ENCODE assay signal across 8 cellular contexts in the genomic region with DNA sequence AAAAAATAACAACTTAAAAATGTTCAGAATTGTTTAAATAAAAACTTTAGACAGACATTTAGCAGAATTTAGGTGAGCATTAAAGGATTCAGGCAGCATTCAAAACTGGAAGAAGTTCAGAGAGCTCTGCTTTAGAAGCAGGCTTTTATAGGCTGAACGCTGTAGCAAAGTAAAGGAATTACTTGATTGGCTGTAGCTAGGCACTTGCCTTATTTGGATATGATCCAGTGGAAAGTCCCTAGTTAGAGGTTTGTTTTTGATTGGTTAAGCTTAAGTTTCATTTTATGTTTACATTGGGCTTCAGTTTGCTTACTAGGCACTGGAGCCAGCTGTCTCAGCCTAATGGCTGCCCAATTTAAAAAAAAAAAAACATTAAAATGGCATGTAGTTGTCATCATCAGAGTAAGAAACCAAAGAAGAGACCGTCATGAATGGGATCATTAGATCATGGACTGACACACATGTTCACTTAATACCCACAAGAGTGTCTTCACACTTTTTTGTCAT.
DNase-seq lines count a peak whose midpoint lies in the region; ATAC-seq, FAIRE-seq and TF ChIP-seq lines count a peak whose summit lies in the region.

No MANE protein-coding gene starts in this region.

- FAIRE-seq in GM19239 (lab: Jason Lieb, UNC) = peak; percentile 83

- peak overlapping the region; percentile 91 for H3K27ac Mint-ChIP-seq in activated CD4-positive, alpha-beta memory T cell treated with anti-CD3 and anti-CD28 coated beads, Interleukin-2, amount 10 ng/mL, durations not matched to agents 7 days and 5 days

- H3K4me3 Mint-ChIP-seq in activated CD4-positive, alpha-beta memory T cell treated with anti-CD3 and anti-CD28 coated beads, Interleukin-2, amount 10 ng/mL, durations not matched to agents 7 days and 5 days = peak overlapping the region; percentile 52

- H3K4me1 Mint-ChIP-seq in activated CD4-positive, alpha-beta memory T cell treated with anti-CD3 and anti-CD28 coated beads, Interleukin-2, amount 10 ng/mL, durations not matched to agents 7 days and 5 days = peaks cover 20% of the 10 kb centered on the region

- H3K36me3 Mint-ChIP-seq in activated CD4-positive, alpha-beta memory T cell treated with anti-CD3 and anti-CD28 coated beads, Interleukin-2, amount 10 ng/mL, durations not matched to agents 7 days and 5 days (ENCODE audit: low read depth) = peaks cover 39% of the 10 kb centered on the region

- no peak for TF ChIP-seq CTCF in foreskin keratinocyte (conservative IDR thresholded peaks at IDR 0.05)

- H3K27me3 ChIP-seq in foreskin keratinocyte = no peaks in the 10 kb centered on the region

- POLR2A ChIA-PET in activated CD4-positive, alpha-beta memory T cell treated with anti-CD3 and anti-CD28 coated beads, Interleukin-2, amount 10 ng/mL, durations not matched to agents 7 days and 5 days (lab: Charles Lee) = interaction anchor here (0.7 to 3.3 kb wide), 7 partner anchors 62 to 557 kb away, joined by 3 to 14 read pairs (median 5); a partner anchor contains a TSS

- H3K27ac ChIP-seq in foreskin keratinocyte = peak overlapping the region; percentile 54
- H3K27ac ChIP-seq in substantia nigra (ENCODE audit: low read depth, low read length, poor library complexity, severe bottlenecking) = no peak overlapping the region

- no peaks in the 10 kb centered on the region for H3K4me1 ChIP-seq in foreskin keratinocyte

- CTCF ChIA-PET in activated CD4-positive, alpha-beta memory T cell treated with anti-CD3 and anti-CD28 coated beads, Interleukin-2, amount 10 ng/mL, durations not matched to agents 7 days and 5 days (lab: Charles Lee) = interaction anchor here (0.7 to 1.7 kb wide), 3 partner anchors 9 to 121 kb away, joined by 4 to 8 read pairs (median 4); no protein-coding TSS in a partner anchor

- ATAC-seq in HG03196 (IDR thresholded peaks at IDR 0.05; ENCODE audit: unreplicated experiment) (peak; percentile 96), foreskin keratinocyte (peak; percentile 92)

- no peaks in the 10 kb centered on the region for H3K9me3 Mint-ChIP-seq in activated CD4-positive, alpha-beta memory T cell treated with anti-CD3 and anti-CD28 coated beads, Interleukin-2, amount 10 ng/mL, durations not matched to agents 7 days and 5 days

- peak; percentile 97 for DNase-seq in DMS 273 (lab: John Stamatoyannopoulos, UW; ENCODE audit: unreplicated experiment)
- DNase-seq in GM19239 (ENCODE audit: insufficient read length, low spot score) = peak; percentile 31
- DNase-seq in NCI-H2227 (lab: John Stamatoyannopoulos, UW; ENCODE audit: unreplicated experiment) = peak; percentile 60
- peak; percentile 39 for DNase-seq in activated CD4-positive, alpha-beta memory T cell treated with anti-CD3 and anti-CD28 coated beads, Interleukin-2, amount 10 ng/mL, durations not matched to agents 7 days and 5 days
- DNase-seq in foreskin keratinocyte = peak; percentile 79 to 89
- peak; percentile 99 for DNase-seq in renal cortical epithelial cell (ENCODE audit: low read depth)
- no peak for DNase-seq in substantia nigra (lab: John Stamatoyannopoulos, UW)

- no peaks in the 10 kb centered on the region for H3K27me3 Mint-ChIP-seq in activated CD4-positive, alpha-beta memory T cell treated with anti-CD3 and anti-CD28 coated beads, Interleukin-2, amount 10 ng/mL, durations not matched to agents 7 days and 5 days

Comparison
In these comparisons a context has a peak if more than half of its experiments do, and no peak if none do; other contexts are left out.
1. DNase-seq: peak in DMS 273 (single experiment), GM19239 (single experiment), NCI-H2227 (single experiment), activated CD4-positive, alpha-beta memory T cell treated with anti-CD3 and anti-CD28 coated beads, Interleukin-2, amount 10 ng/mL, durations not matched to agents 7 days and 5 days (single experiment), foreskin keratinocyte (2 of 2) and renal cortical epithelial cell (single experiment); none in substantia nigra (0 of 49).